In the genomic region with DNA sequence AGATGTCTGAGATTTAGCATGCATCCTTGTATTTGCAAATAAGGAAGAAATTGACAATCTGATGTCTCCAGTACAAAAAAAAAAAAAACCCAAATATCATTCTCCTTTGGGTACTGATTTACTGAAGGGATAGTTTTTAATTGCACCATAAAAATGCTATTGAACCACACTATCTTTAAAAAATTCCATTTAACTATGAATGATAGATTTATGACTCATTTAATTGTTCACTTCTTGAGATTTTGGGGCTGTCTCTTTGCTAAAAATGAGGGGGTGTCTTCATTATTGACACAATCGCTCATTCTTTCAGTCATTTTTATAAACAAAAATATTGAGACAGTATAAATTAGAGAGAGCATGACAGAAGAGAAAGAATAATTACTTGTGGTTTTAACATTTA, we compare ENCODE assay signal across 1 cellular context.
TF ChIP-seq lines count a peak whose summit lies in the region.

No MANE protein-coding gene starts in this region.

TF ChIP-seq in HEK293, 187 proteins besides CTCF, POLR2A, EP300 and RAD21 (continued from another document):
- TF ChIP-seq, protein P1, sequence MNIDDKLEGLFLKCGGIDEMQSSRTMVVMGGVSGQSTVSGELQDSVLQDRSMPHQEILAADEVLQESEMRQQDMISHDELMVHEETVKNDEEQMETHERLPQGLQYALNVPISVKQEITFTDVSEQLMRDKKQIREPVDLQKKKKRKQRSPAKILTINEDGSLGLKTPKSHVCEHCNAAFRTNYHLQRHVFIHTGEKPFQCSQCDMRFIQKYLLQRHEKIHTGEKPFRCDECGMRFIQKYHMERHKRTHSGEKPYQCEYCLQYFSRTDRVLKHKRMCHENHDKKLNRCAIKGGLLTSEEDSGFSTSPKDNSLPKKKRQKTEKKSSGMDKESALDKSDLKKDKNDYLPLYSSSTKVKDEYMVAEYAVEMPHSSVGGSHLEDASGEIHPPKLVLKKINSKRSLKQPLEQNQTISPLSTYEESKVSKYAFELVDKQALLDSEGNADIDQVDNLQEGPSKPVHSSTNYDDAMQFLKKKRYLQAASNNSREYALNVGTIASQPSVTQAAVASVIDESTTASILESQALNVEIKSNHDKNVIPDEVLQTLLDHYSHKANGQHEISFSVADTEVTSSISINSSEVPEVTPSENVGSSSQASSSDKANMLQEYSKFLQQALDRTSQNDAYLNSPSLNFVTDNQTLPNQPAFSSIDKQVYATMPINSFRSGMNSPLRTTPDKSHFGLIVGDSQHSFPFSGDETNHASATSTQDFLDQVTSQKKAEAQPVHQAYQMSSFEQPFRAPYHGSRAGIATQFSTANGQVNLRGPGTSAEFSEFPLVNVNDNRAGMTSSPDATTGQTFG (tag by site-specific recombination; IDR thresholded peaks at IDR 0.05; ENCODE audit: borderline replicate concordance), result no peak
- TF ChIP-seq ZNF530 (tag by site-specific recombination; IDR thresholded peaks at IDR 0.05; ENCODE audit: low read depth) (no peak), ZNF596 (tag by site-specific recombination; IDR thresholded peaks at IDR 0.05) (0 out of 2 replicates have a peak, but pooled peaks have one; percentile 65), KLF1 (tag by site-specific recombination; IDR thresholded peaks at IDR 0.05) (no peak), ZNF354C (tag by site-specific recombination; IDR thresholded peaks at IDR 0.05; ENCODE audit: borderline replicate concordance, low read depth) (no peak), ZNF174 (tag by site-specific recombination; IDR thresholded peaks at IDR 0.05) (no peak), SCRT2 (tag by site-specific recombination; IDR thresholded peaks at IDR 0.05) (no peak), ZFP37 (tag by site-specific recombination; IDR thresholded peaks at IDR 0.05) (no peak), FEZF1 (tag by site-specific recombination; IDR thresholded peaks at IDR 0.05) (peak; percentile 75), ZBTB1 (tag by site-specific recombination; IDR thresholded peaks at IDR 0.05) (no peak), ZNF843 (tag by site-specific recombination; IDR thresholded peaks at IDR 0.05) (no peak), GLI2 (tag by site-specific recombination; IDR thresholded peaks at IDR 0.05; ENCODE audit: borderline replicate concordance, low read depth) (no peak), BCL11B (tag by site-specific recombination; IDR thresholded peaks at IDR 0.05; ENCODE audit: low read depth) (no peak), ZBTB8A (tag by site-specific recombination; IDR thresholded peaks at IDR 0.05) (no peak), PRDM1 (tag by site-specific recombination; IDR thresholded peaks at IDR 0.05) (no peak)
- TF ChIP-seq, protein P2, sequence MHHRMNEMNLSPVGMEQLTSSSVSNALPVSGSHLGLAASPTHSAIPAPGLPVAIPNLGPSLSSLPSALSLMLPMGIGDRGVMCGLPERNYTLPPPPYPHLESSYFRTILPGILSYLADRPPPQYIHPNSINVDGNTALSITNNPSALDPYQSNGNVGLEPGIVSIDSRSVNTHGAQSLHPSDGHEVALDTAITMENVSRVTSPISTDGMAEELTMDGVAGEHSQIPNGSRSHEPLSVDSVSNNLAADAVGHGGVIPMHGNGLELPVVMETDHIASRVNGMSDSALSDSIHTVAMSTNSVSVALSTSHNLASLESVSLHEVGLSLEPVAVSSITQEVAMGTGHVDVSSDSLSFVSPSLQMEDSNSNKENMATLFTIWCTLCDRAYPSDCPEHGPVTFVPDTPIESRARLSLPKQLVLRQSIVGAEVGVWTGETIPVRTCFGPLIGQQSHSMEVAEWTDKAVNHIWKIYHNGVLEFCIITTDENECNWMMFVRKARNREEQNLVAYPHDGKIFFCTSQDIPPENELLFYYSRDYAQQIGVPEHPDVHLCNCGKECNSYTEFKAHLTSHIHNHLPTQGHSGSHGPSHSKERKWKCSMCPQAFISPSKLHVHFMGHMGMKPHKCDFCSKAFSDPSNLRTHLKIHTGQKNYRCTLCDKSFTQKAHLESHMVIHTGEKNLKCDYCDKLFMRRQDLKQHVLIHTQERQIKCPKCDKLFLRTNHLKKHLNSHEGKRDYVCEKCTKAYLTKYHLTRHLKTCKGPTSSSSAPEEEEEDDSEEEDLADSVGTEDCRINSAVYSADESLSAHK (tag by site-specific recombination; IDR thresholded peaks at IDR 0.05), result no peak
- TF ChIP-seq, protein P3, sequence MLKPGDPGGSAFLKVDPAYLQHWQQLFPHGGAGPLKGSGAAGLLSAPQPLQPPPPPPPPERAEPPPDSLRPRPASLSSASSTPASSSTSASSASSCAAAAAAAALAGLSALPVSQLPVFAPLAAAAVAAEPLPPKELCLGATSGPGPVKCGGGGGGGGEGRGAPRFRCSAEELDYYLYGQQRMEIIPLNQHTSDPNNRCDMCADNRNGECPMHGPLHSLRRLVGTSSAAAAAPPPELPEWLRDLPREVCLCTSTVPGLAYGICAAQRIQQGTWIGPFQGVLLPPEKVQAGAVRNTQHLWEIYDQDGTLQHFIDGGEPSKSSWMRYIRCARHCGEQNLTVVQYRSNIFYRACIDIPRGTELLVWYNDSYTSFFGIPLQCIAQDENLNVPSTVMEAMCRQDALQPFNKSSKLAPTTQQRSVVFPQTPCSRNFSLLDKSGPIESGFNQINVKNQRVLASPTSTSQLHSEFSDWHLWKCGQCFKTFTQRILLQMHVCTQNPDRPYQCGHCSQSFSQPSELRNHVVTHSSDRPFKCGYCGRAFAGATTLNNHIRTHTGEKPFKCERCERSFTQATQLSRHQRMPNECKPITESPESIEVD (tag by site-specific recombination; IDR thresholded peaks at IDR 0.05), result peak; percentile 60
- TF ChIP-seq, protein P4, sequence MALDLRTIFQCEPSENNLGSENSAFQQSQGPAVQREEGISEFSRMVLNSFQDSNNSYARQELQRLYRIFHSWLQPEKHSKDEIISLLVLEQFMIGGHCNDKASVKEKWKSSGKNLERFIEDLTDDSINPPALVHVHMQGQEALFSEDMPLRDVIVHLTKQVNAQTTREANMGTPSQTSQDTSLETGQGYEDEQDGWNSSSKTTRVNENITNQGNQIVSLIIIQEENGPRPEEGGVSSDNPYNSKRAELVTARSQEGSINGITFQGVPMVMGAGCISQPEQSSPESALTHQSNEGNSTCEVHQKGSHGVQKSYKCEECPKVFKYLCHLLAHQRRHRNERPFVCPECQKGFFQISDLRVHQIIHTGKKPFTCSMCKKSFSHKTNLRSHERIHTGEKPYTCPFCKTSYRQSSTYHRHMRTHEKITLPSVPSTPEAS (tag by site-specific recombination; IDR thresholded peaks at IDR 0.05), result no peak
